Comparison of ENCODE assay signal across 27 cellular contexts in the genomic region with DNA sequence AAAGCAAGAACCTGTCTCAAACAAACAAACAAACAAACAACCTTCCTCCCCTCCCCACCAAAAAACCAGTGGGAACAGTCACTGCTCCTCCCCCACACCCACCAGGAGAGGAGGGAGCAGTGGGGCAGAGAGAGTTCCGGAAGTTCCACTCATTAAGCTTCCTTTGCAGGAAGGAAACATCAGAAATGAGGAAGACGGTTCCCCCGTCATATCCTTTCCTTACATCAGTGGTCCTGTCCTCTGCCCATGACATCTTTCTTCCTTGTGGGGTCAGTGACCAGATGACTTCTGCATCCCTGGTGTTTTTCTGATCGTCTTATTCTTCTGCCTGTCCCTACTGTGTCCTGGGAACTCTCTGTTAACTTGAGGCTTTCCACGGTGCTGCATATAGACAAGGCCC. TPM values are rescaled to one million over a fixed set of nuclear protein-coding genes. Genes with fewer than 3 reads are reported as not detected.
DNase-seq lines count a peak whose midpoint lies in the region; ATAC-seq and TF ChIP-seq lines count a peak whose summit lies in the region.
"Had no signal": no experiment of that assay in that cellular context is flagged by ENCODE, and none has a peak within 500 bp of the region (broad histone marks: within the 10 kb centered on the region; RNA-seq: fewer than 3 reads in every experiment).

No MANE protein-coding gene starts in this region.

- H3K36me3 Mint-ChIP-seq in dendritic cell treated with granulocyte-macrophage colony-stimulating factor and Interleukin-4, amounts not matched to agents 40 ng/mL and 50 ng/mL, for 4 days (ENCODE audit: low read depth): no peaks in the 10 kb centered on the region
- H3K36me3 Mint-ChIP-seq: activated naive CD4-positive, alpha-beta T cell treated with anti-CD3 and anti-CD28 coated beads, Interleukin-2, amount 50 U/mL, for 72 hours; CD4-positive, alpha-beta memory T cell; immature natural killer cell had no signal

- peaks cover 67% of the 10 kb centered on the region for H3K4me1 Mint-ChIP-seq in dendritic cell treated with granulocyte-macrophage colony-stimulating factor and Interleukin-4, amounts not matched to agents 40 ng/mL and 50 ng/mL, for 4 days (ENCODE audit: low read depth)
- H3K4me1 Mint-ChIP-seq: immature natural killer cell had no signal

- no peaks in the 10 kb centered on the region for H3K4me1 ChIP-seq in lower lobe of right lung
- H3K4me1 ChIP-seq in upper lobe of right lung: peaks cover 10% of the 10 kb centered on the region

- no peak overlapping the region for H3K4me3 ChIP-seq in lower lobe of right lung
- H3K4me3 ChIP-seq in upper lobe of right lung: no peak overlapping the region
- H3K4me3 ChIP-seq in coronary artery: no peak overlapping the region
- H3K4me3 ChIP-seq: esophagus squamous epithelium, smooth muscle cell had no signal

- ATAC-seq in Right ventricle myocardium superior (ENCODE audit: poor library complexity) (peak; percentile 27), left ventricle myocardium superior (no peak), lower lobe of right lung (peak; percentile 24 to 47), upper lobe of right lung (peak; percentile 47), GM21423 (IDR thresholded peaks at IDR 0.05; ENCODE audit: unreplicated experiment) (no peak)
- ATAC-seq: activated CD8-positive, alpha-beta T cell treated with anti-CD3 and anti-CD28 coated beads, Interleukin-2, amount 10 ng/mL, durations not matched to agents 7 days and 5 days; activated naive CD4-positive, alpha-beta T cell treated with anti-CD3 and anti-CD28 coated beads, Interleukin-2, amount 50 U/mL, for 72 hours; left colon; T-helper 17 cell had no signal

- no peaks in the 10 kb centered on the region for H3K9me3 Mint-ChIP-seq in dendritic cell treated with granulocyte-macrophage colony-stimulating factor and Interleukin-4, amounts not matched to agents 40 ng/mL and 50 ng/mL, for 4 days
- H3K9me3 Mint-ChIP-seq: activated naive CD4-positive, alpha-beta T cell treated with anti-CD3 and anti-CD28 coated beads, Interleukin-2, amount 50 U/mL, for 72 hours; CD4-positive, alpha-beta memory T cell had no signal

- H3K36me3 ChIP-seq in lower lobe of right lung (no peaks in the 10 kb centered on the region), upper lobe of right lung (no peaks in the 10 kb centered on the region)
- H3K36me3 ChIP-seq: esophagus squamous epithelium had no signal

- H3K27ac Mint-ChIP-seq in dendritic cell treated with granulocyte-macrophage colony-stimulating factor and Interleukin-4, amounts not matched to agents 40 ng/mL and 50 ng/mL, for 4 days: peak overlapping the region; percentile 26
- H3K27ac Mint-ChIP-seq: activated CD8-positive, alpha-beta T cell treated with anti-CD3 and anti-CD28 coated beads, Interleukin-2, amount 10 ng/mL, durations not matched to agents 7 days and 5 days; immature natural killer cell; T-helper 17 cell had no signal

- H3K9me3 ChIP-seq in lower lobe of right lung: no peaks in the 10 kb centered on the region
- H3K9me3 ChIP-seq in upper lobe of right lung: no peaks in the 10 kb centered on the region
- H3K9me3 ChIP-seq: esophagus squamous epithelium had no signal

- H3K27me3 ChIP-seq in lower lobe of right lung (ENCODE audit: low read depth) (no peaks in the 10 kb centered on the region), upper lobe of right lung (no peaks in the 10 kb centered on the region)

- no peak overlapping the region for H3K27ac ChIP-seq in lower lobe of right lung
- no peak overlapping the region for H3K27ac ChIP-seq in upper lobe of right lung
- H3K27ac ChIP-seq in coronary artery: peak overlapping the region in 1 of 2 donors; percentile 16

- TF ChIP-seq CTCF in lower lobe of right lung (IDR thresholded peaks at IDR 0.05) (no peak), upper lobe of right lung (IDR thresholded peaks at IDR 0.05) (no peak), coronary artery (IDR thresholded peaks at IDR 0.05) (no peak)

- no peak overlapping the region for H3K4me3 Mint-ChIP-seq in dendritic cell treated with granulocyte-macrophage colony-stimulating factor and Interleukin-4, amounts not matched to agents 40 ng/mL and 50 ng/mL, for 4 days
- H3K4me3 Mint-ChIP-seq: activated CD8-positive, alpha-beta T cell treated with anti-CD3 and anti-CD28 coated beads, Interleukin-2, amount 10 ng/mL, durations not matched to agents 7 days and 5 days; CD4-positive, alpha-beta memory T cell; immature natural killer cell; T-helper 17 cell had no signal

- DNase-seq in Right ventricle myocardium superior (no peak), left ventricle myocardium superior (no peak), lower lobe of right lung (no peak), upper lobe of right lung (no peak), coronary artery (ENCODE audit: low spot score) (no peak)
- no peak for DNase-seq in activated CD4-positive, alpha-beta T cell treated with anti-CD3 and anti-CD28 coated beads, Interleukin-2, amount 50 U/mL, for 48 hours
- DNase-seq: 8988T; activated CD8-positive, alpha-beta T cell treated with anti-CD3 and anti-CD28 coated beads, Interleukin-2, amount 10 ng/mL, durations not matched to agents 7 days and 5 days; activated T-cell treated with anti-CD3 and anti-CD28 coated beads for 4 hours; CD4-positive, alpha-beta memory T cell; DMS 273 treated with DMSO at 0.1 percent for 48 hours; esophagus squamous epithelium; hippocampal formation; immature natural killer cell; left colon; MM.1S; NCI-H1417; NCI-H2081; NCI-H2227 treated with DMSO at 0.1 percent for 48 hours; NCI-H69; RPMI8226; stimulated activated CD4-positive, alpha-beta T cell treated with anti-CD3 and anti-CD28 coated beads, Interleukin-4, amount 100 ng/mL, for 1 hour; T-helper 17 cell had no signal

- intact Hi-C loops in Right ventricle myocardium superior (cut with DNase I) (loop anchor here (5.0 kb wide), 1 partner anchor 50 kb away; a partner anchor contains a TSS), left ventricle myocardium superior (cut with micrococcal nuclease) (no loop called here), lower lobe of right lung (cut with DNase I) (no loop called here), upper lobe of right lung (cut with DNase I) (no loop called here)
- intact Hi-C loops in dendritic cell treated with granulocyte-macrophage colony-stimulating factor and Interleukin-4, amounts not matched to agents 40 ng/mL and 50 ng/mL, for 4 days (cut with micrococcal nuclease): loop anchor here (10.0 kb wide), 1 partner anchor 908 kb away; no protein-coding TSS in a partner anchor

- no peaks in the 10 kb centered on the region for H3K27me3 Mint-ChIP-seq in dendritic cell treated with granulocyte-macrophage colony-stimulating factor and Interleukin-4, amounts not matched to agents 40 ng/mL and 50 ng/mL, for 4 days
- H3K27me3 Mint-ChIP-seq: CD4-positive, alpha-beta memory T cell had no signal

RNA-seq across cellular contexts. Expression of a gene that starts 40.8 kb away (rescaled TPM):
- total RNA-seq in Right ventricle myocardium superior (10.2 TPM), left ventricle myocardium superior (10.9 TPM), lower lobe of right lung (46.1 TPM), upper lobe of right lung (44.2 TPM)

RNA-seq across cellular contexts. Expression of a gene that starts 50.6 kb away (rescaled TPM):
- total RNA-seq in Right ventricle myocardium superior: 12.1 TPM
- total RNA-seq in left ventricle myocardium superior: 12.8 TPM
- total RNA-seq in lower lobe of right lung: 12.5 TPM
- total RNA-seq in upper lobe of right lung: 11.6 TPM

RNA-seq across cellular contexts. Expression of a gene that starts 50.7 kb away (rescaled TPM):
- total RNA-seq in Right ventricle myocardium superior (212 TPM), left ventricle myocardium superior (201 TPM), lower lobe of right lung (58.0 TPM), upper lobe of right lung (71.1 TPM)

Comparison
In these comparisons a context has a peak if more than half of its experiments do, and no peak if none do; other contexts are left out.
1. ATAC-seq: peak in Right ventricle myocardium superior (single experiment), lower lobe of right lung (2 of 2) and upper lobe of right lung (single experiment); none in left ventricle myocardium superior (single experiment) and GM21423 (single experiment).
2. intact Hi-C loops: an anchor here in Right ventricle myocardium superior (5.0 kb wide) and dendritic cell treated with granulocyte-macrophage colony-stimulating factor and Interleukin-4, amounts not matched to agents 40 ng/mL and 50 ng/mL, for 4 days (10.0 kb wide); none called in left ventricle myocardium superior, lower lobe of right lung and upper lobe of right lung.